Comparison of ENCODE assay signal across 1 cellular context in genomic region chr12:98417303-98417702, GRCh38.
TF ChIP-seq lines count a peak whose summit lies in the region.

No MANE protein-coding gene starts in this region.

TF ChIP-seq in GM12878, 131 proteins besides CTCF, POLR2A, EP300 and RAD21 (continued from another document):
- no peak for TF ChIP-seq CUX1 (IDR thresholded peaks at IDR 0.05; ENCODE audit: insufficient replicate concordance, low read depth, low read length)
- TF ChIP-seq ZNF592 (IDR thresholded peaks at IDR 0.05), result no peak
- no peak for TF ChIP-seq PML (IDR thresholded peaks at IDR 0.05; ENCODE audit: low read length)
- no peak for TF ChIP-seq RELA (IDR thresholded peaks at IDR 0.05; ENCODE audit: borderline replicate concordance, partially characterized antibody)
- TF ChIP-seq TCF7 (IDR thresholded peaks at IDR 0.05; ENCODE audit: borderline replicate concordance), result no peak
- no peak for TF ChIP-seq HCFC1 (IDR thresholded peaks at IDR 0.05; ENCODE audit: low read length)
- TF ChIP-seq SIN3A (IDR thresholded peaks at IDR 0.05; ENCODE audit: low read depth, low read length), result no peak
- no peak for TF ChIP-seq ATF7 (IDR thresholded peaks at IDR 0.05; ENCODE audit: low read depth)
TF ChIP-seq in GM12878: peak in this region for 0.
